20 cellular contexts compared by ENCODE assay signal in genomic region chr7:130022115-130022514, GRCh38.
"Had no signal": no experiment of that assay in that cellular context is flagged by ENCODE, and none has a peak within 500 bp of the region (broad histone marks: within the 10 kb centered on the region; RNA-seq: fewer than 3 reads in every experiment).

No MANE protein-coding gene starts in this region.

- H3K4me3 ChIP-seq: colonic mucosa, dorsolateral prefrontal cortex, esophagus muscularis mucosa, gastroesophageal sphincter, pancreas, upper lobe of left lung had no signal

- H3K9me3 Mint-ChIP-seq: activated CD4-positive, alpha-beta T cell treated with anti-CD3 and anti-CD28 coated beads, Interleukin-2, amount 10 ng/mL, durations not matched to agents 7 days and 5 days; activated CD8-positive, alpha-beta T cell treated with anti-CD3 and anti-CD28 coated beads for 36 hours; central memory CD8-positive, alpha-beta T cell; natural killer cell; T-helper 2 cell treated with Interferon-gamma antibody and Interleukin-4, amounts not matched to agents 5 μg/mL and 100 μg/mL, for 36 hours had no signal

- FAIRE-seq: astrocyte, keratinocyte, pancreas had no signal

- H3K27me3 ChIP-seq: colonic mucosa, dorsolateral prefrontal cortex, esophagus muscularis mucosa, gastroesophageal sphincter, pancreas, upper lobe of left lung had no signal

- H3K27me3 Mint-ChIP-seq: activated CD4-positive, alpha-beta T cell treated with anti-CD3 and anti-CD28 coated beads, Interleukin-2, amount 10 ng/mL, durations not matched to agents 7 days and 5 days; activated CD8-positive, alpha-beta T cell treated with anti-CD3 and anti-CD28 coated beads for 36 hours; activated naive CD8-positive, alpha-beta T cell; central memory CD8-positive, alpha-beta T cell had no signal

- H3K4me1 Mint-ChIP-seq: central memory CD8-positive, alpha-beta T cell; natural killer cell had no signal

- H3K4me3 Mint-ChIP-seq: activated CD4-positive, alpha-beta T cell treated with anti-CD3 and anti-CD28 coated beads, Interleukin-2, amount 10 ng/mL, durations not matched to agents 7 days and 5 days; activated CD8-positive, alpha-beta T cell treated with anti-CD3 and anti-CD28 coated beads for 36 hours; activated naive CD8-positive, alpha-beta T cell; central memory CD8-positive, alpha-beta T cell; natural killer cell; T-helper 2 cell treated with Interferon-gamma antibody and Interleukin-4, amounts not matched to agents 5 μg/mL and 100 μg/mL, for 36 hours had no signal

- H3K4me1 ChIP-seq: colonic mucosa, esophagus muscularis mucosa, gastroesophageal sphincter, pancreas, upper lobe of left lung had no signal

- H3K9me3 ChIP-seq: colonic mucosa, esophagus muscularis mucosa, gastroesophageal sphincter, pancreas, upper lobe of left lung had no signal

- H3K27ac Mint-ChIP-seq: activated CD4-positive, alpha-beta T cell treated with anti-CD3 and anti-CD28 coated beads, Interleukin-2, amount 10 ng/mL, durations not matched to agents 7 days and 5 days; activated CD8-positive, alpha-beta T cell treated with anti-CD3 and anti-CD28 coated beads for 36 hours; activated naive CD8-positive, alpha-beta T cell; natural killer cell; T-helper 2 cell treated with Interferon-gamma antibody and Interleukin-4, amounts not matched to agents 5 μg/mL and 100 μg/mL, for 36 hours had no signal

- ATAC-seq: activated CD8-positive, alpha-beta T cell treated with anti-CD3 and anti-CD28 coated beads for 36 hours; gastroesophageal sphincter; natural killer cell; pancreas; SK-N-SH treated with all-trans-retinoic acid at 6 μM for 48 hours; stimulated activated naive CD8-positive, alpha-beta T cell treated with anti-CD3 and anti-CD28 coated beads, Interleukin-15, Interleukin-2, amounts not matched to agents 100 U/mL and 50 U/mL, for 24 hours had no signal

- DNase-seq: activated CD4-positive, alpha-beta T cell treated with anti-CD3 and anti-CD28 coated beads, Interleukin-2, amount 10 ng/mL, durations not matched to agents 7 days and 5 days; activated CD4-positive, CD25-positive, alpha-beta regulatory T cell treated with anti-CD3 and anti-CD28 coated beads, Interleukin-2, amount 50 U/mL, for 72 hours; activated CD8-positive, alpha-beta T cell treated with anti-CD3 and anti-CD28 coated beads for 36 hours; activated naive CD4-positive, alpha-beta T cell; colonic mucosa; natural killer cell; pancreas; stimulated activated CD4-positive, alpha-beta T cell treated with anti-CD3 and anti-CD28 coated beads, Interleukin-4, amount 100 ng/mL, for 24 hours; stimulated activated naive CD8-positive, alpha-beta T cell treated with anti-CD3 and anti-CD28 coated beads, Interleukin-15, Interleukin-2, amounts not matched to agents 100 U/mL and 50 U/mL, for 24 hours; upper lobe of left lung had no signal

- H3K27ac ChIP-seq: colonic mucosa, esophagus muscularis mucosa, gastroesophageal sphincter, pancreas, upper lobe of left lung, VCaP had no signal
